Comparison of ENCODE assay signal across 21 cellular contexts in genomic region chr6:156030053-156030452, GRCh38.
"Had no signal": no experiment of that assay in that cellular context is flagged by ENCODE, and none has a peak within 500 bp of the region (broad histone marks: within the 10 kb centered on the region; RNA-seq: fewer than 3 reads in every experiment).

No MANE protein-coding gene starts in this region.

- H3K9me3 ChIP-seq: ovary, right lobe of liver, suprapubic skin, upper lobe of right lung had no signal

- H3K27ac Mint-ChIP-seq: immature natural killer cell; naive thymus-derived CD4-positive, alpha-beta T cell; natural killer cell treated with Interleukin-12 subunit alpha and Interleukin-12 subunit beta and Interleukin-15 and Interleukin-18, amount 100 ng/mL, for 72 hours; progenitor cell of endocrine pancreas; stimulated activated naive CD8-positive, alpha-beta T cell treated with anti-CD3 and anti-CD28 coated beads, Interleukin-15, Interleukin-2, amounts not matched to agents 100 ng/mL and 50 ng/mL, for 24 hours had no signal

- H3K27me3 Mint-ChIP-seq: natural killer cell treated with Interleukin-12 subunit alpha and Interleukin-12 subunit beta and Interleukin-15 and Interleukin-18, amount 100 ng/mL, for 72 hours; progenitor cell of endocrine pancreas; stimulated activated naive CD8-positive, alpha-beta T cell treated with anti-CD3 and anti-CD28 coated beads, Interleukin-15, Interleukin-2, amounts not matched to agents 100 ng/mL and 50 ng/mL, for 24 hours had no signal

- H3K36me3 Mint-ChIP-seq: immature natural killer cell had no signal

- DNase-seq: hypothalamus; immature natural killer cell; kidney; left colon; lower lobe of right lung; mammary epithelial cell; mesenchymal stem cell; naive thymus-derived CD4-positive, alpha-beta T cell; ovary; right lobe of liver; stimulated activated CD4-positive, alpha-beta T cell treated with anti-CD3 and anti-CD28 coated beads, Interleukin-1b, Interleukin-23, amount 100 ng/mL, for 48 hours; stimulated activated CD4-positive, alpha-beta T cell treated with anti-CD3 and anti-CD28 coated beads, Interleukin-4, amount 100 ng/mL, for 1 hour; stimulated activated naive CD4-positive, alpha-beta T cell; tibial artery; trophoblast cell; upper lobe of right lung had no signal

- ATAC-seq: left colon; left lung; lower lobe of right lung; naive thymus-derived CD4-positive, alpha-beta T cell; natural killer cell treated with Interleukin-12 subunit alpha and Interleukin-12 subunit beta and Interleukin-15 and Interleukin-18, amount 100 ng/mL, for 72 hours; right lobe of liver; upper lobe of right lung had no signal

- H3K4me3 Mint-ChIP-seq: immature natural killer cell; natural killer cell treated with Interleukin-12 subunit alpha and Interleukin-12 subunit beta and Interleukin-15 and Interleukin-18, amount 100 ng/mL, for 72 hours; stimulated activated naive CD8-positive, alpha-beta T cell treated with anti-CD3 and anti-CD28 coated beads, Interleukin-15, Interleukin-2, amounts not matched to agents 100 ng/mL and 50 ng/mL, for 24 hours had no signal

- H3K4me1 Mint-ChIP-seq: immature natural killer cell had no signal
